In genomic region chr1:4058122-4058521, GRCh38 we compare ENCODE assay signal across 21 cellular contexts.
A peak's percentile ranks its signal among the peaks of the same experiment; 100 is the strongest.
DNase-seq lines count a peak whose midpoint lies in the region; ATAC-seq, FAIRE-seq and TF ChIP-seq lines count a peak whose summit lies in the region.
"Had no signal": no experiment of that assay in that cellular context is flagged by ENCODE, and none has a peak within 500 bp of the region (broad histone marks: within the 10 kb centered on the region; RNA-seq: fewer than 3 reads in every experiment).

No MANE protein-coding gene starts in this region.

- H3K9me3 ChIP-seq in BLaER1 (peaks cover 4% of the 10 kb centered on the region; the same call in 1 of the 2 replicates), DOHH2 (ENCODE audit: control insufficient read depth, insufficient read depth, low read length) (no peaks in the 10 kb centered on the region), vagina (no peaks in the 10 kb centered on the region), HepG2 (ENCODE audit: low read length) (no peaks in the 10 kb centered on the region)
- H3K9me3 ChIP-seq: BE2C, Caco-2 had no signal

- H3K4me3 ChIP-seq in BLaER1 = no peak overlapping the region
- no peak overlapping the region for H3K4me3 ChIP-seq in DOHH2 (ENCODE audit: low read length)
- H3K4me3 ChIP-seq in vagina = no peak overlapping the region
- no peak overlapping the region for H3K4me3 ChIP-seq in HepG2 (replicated peaks in 1 of 3; ENCODE audit: insufficient read depth in 1 of 3, low read depth in 2 of 3, low read length in 3 of 3)
- H3K4me3 ChIP-seq: GM23248 had no signal

- ATAC-seq in HG02885 (IDR thresholded peaks at IDR 0.05; ENCODE audit: poor library complexity, unreplicated experiment) (no peak), HepG2 (no peak)

- in situ Hi-C loops in HepG2 (cut with HindIII; ENCODE audit: extremely low pct_ligation_motif_present, low pct_unique_long_range_greater_than_20kb) = loop anchor here (25.0 kb wide), 1 partner anchor 146 kb away; the partner anchor contains the start of gene C1orf174

- peak; percentile 74 for DNase-seq in chondrocyte (ENCODE audit: low spot score)
- DNase-seq in vagina (ENCODE audit: extremely low spot score in 2 of 2) = peak; percentile 67 to 95
- DNase-seq in HepG2 (ENCODE audit: low spot score) = no peak
- DNase-seq: ACHN; BE2C; Caco-2; CD4-positive, alpha-beta T cell; GDM1; GM23248; HCEC 1CT had no signal

- H3K4me3 Mint-ChIP-seq in chondrocyte (ENCODE audit: unreplicated experiment) = no peak overlapping the region
- H3K4me3 Mint-ChIP-seq: CD4-positive, alpha-beta T cell had no signal

- H3K27ac ChIP-seq in BLaER1 (no peak overlapping the region), DOHH2 (ENCODE audit: low read depth, low read length) (no peak overlapping the region), vagina (no peak overlapping the region), HepG2 (ENCODE audit: extremely low read length, insufficient read depth, low read length) (no peak overlapping the region)
- H3K27ac ChIP-seq: C4-2B, GM23248 had no signal

- H3K36me3 Mint-ChIP-seq in chondrocyte (ENCODE audit: low read depth) = no peaks in the 10 kb centered on the region
- H3K36me3 Mint-ChIP-seq: IgD-negative memory B cell had no signal

- H3K4me2 ChIP-seq in BLaER1 (peak overlapping the region; percentile 52; the same call in 1 of the 2 replicates), DOHH2 (ENCODE audit: low read length) (peak overlapping the region; percentile 46), HepG2 (ENCODE audit: low read depth, low read length) (no peak overlapping the region)

- no peaks in the 10 kb centered on the region for H3K27me3 Mint-ChIP-seq in chondrocyte (ENCODE audit: low read depth)
- H3K27me3 Mint-ChIP-seq: CD4-positive, alpha-beta T cell had no signal

- H3F3A ChIP-seq in DOHH2 (ENCODE audit: control insufficient read depth, insufficient read depth) = no peaks in the 10 kb centered on the region

- peaks cover 25% of the 10 kb centered on the region for H3K4me1 ChIP-seq in BLaER1
- peaks cover 56% of the 10 kb centered on the region for H3K4me1 ChIP-seq in DOHH2 (ENCODE audit: control insufficient read depth, low read length)
- no peaks in the 10 kb centered on the region for H3K4me1 ChIP-seq in vagina
- H3K4me1 ChIP-seq in HepG2 (ENCODE audit: insufficient read depth, low read length) = no peaks in the 10 kb centered on the region
- H3K4me1 ChIP-seq: BE2C, Caco-2 had no signal

- TF ChIP-seq EP300 in HepG2 (IDR thresholded peaks at IDR 0.05; ENCODE audit: low read depth in 2 of 2, low read length in 2 of 2) = no peak
- TF ChIP-seq EP300 in HepG2 (CRISPR knock-in tag; IDR thresholded peaks at IDR 0.05; ENCODE audit: borderline replicate concordance) = no peak

- H3K27ac Mint-ChIP-seq in chondrocyte (ENCODE audit: unreplicated experiment) = no peak overlapping the region
- H3K27ac Mint-ChIP-seq: CD4-positive, alpha-beta T cell; IgD-negative memory B cell had no signal

- TF ChIP-seq RAD21 in HepG2 (CRISPR knock-in tag; IDR thresholded peaks at IDR 0.05) = no peak

- TF ChIP-seq CTCF in DOHH2 (IDR thresholded peaks at IDR 0.05; ENCODE audit: low read depth, low read length, poor library complexity, severe bottlenecking) = no peak
- no peak for TF ChIP-seq CTCF in chondrocyte (IDR thresholded peaks at IDR 0.05)
- no peak for TF ChIP-seq CTCF in vagina (IDR thresholded peaks at IDR 0.05)
- no peak for TF ChIP-seq CTCF in HepG2 (CRISPR knock-in tag; IDR thresholded peaks at IDR 0.05)

- no peaks in the 10 kb centered on the region for H4K20me1 ChIP-seq in BLaER1
- no peaks in the 10 kb centered on the region for H4K20me1 ChIP-seq in DOHH2 (ENCODE audit: control insufficient read depth, insufficient read depth, low read depth, low read length)
- H4K20me1 ChIP-seq in HepG2 (ENCODE audit: insufficient read depth, low read length) = no peaks in the 10 kb centered on the region

- no peaks in the 10 kb centered on the region for H3K9me3 Mint-ChIP-seq in chondrocyte (ENCODE audit: low read depth)
- H3K9me3 Mint-ChIP-seq: CD4-positive, alpha-beta T cell had no signal

- CTCF ChIA-PET in HepG2 (lab: Yijun Ruan, JAX; ENCODE audit: low intra/inter-chr PET ratio, low total read pairs) = no interaction called here

- no peak overlapping the region for H2AFZ ChIP-seq in HepG2 (ENCODE audit: low read length)
- H2AFZ ChIP-seq: GM23248 had no signal

- H3K9me2 ChIP-seq in DOHH2 (replicated peaks; ENCODE audit: control insufficient read depth, low read length) = no peaks in the 10 kb centered on the region

- H3K79me2 ChIP-seq in DOHH2 (ENCODE audit: control insufficient read depth, low read length) (no peaks in the 10 kb centered on the region), HepG2 (ENCODE audit: insufficient read depth, low read length) (no peaks in the 10 kb centered on the region)

- POLR2A ChIA-PET in HepG2 (lab: Yijun Ruan, JAX) = no interaction called here

- no peak for TF ChIP-seq POLR2A in vagina (IDR thresholded peaks at IDR 0.05)
- no peak for TF ChIP-seq POLR2A in HepG2 (IDR thresholded peaks at IDR 0.05; ENCODE audit: insufficient read depth in 1 of 2, low read depth in 2 of 2, low read length in 2 of 2)

- intact Hi-C loops in vagina (cut with DNase I) (no loop called here), HepG2 (cut with micrococcal nuclease; ENCODE audit: unreplicated experiment) (no loop called here)

- no peaks in the 10 kb centered on the region for H3K36me3 ChIP-seq in BLaER1
- H3K36me3 ChIP-seq in DOHH2 (ENCODE audit: control insufficient read depth, low read length) = no peaks in the 10 kb centered on the region
- H3K36me3 ChIP-seq in vagina = no peaks in the 10 kb centered on the region
- no peaks in the 10 kb centered on the region for H3K36me3 ChIP-seq in HepG2 (replicated peaks in 1 of 2; ENCODE audit: control insufficient read depth in 1 of 2, insufficient read depth in 2 of 2, low read length in 2 of 2)
- H3K36me3 ChIP-seq: BE2C had no signal

- 28% methylated on average over 6 of the region's 14 CpGs for WGBS in HepG2 (ENCODE audit: low lambda C conversion rate)

- FAIRE-seq in HepG2 (lab: Jason Lieb, UNC) = no peak
- FAIRE-seq: A204.1, D721Med, GM12892, GM18507, H54, HTR-8/SVneo had no signal

- H3K9ac ChIP-seq in BLaER1 (no peak overlapping the region), HepG2 (ENCODE audit: insufficient read depth, low read depth, low read length) (no peak overlapping the region)
- H3K9ac ChIP-seq: GM23248 had no signal

- BruUV-seq in HepG2 (replicated peaks; lab: Mats Ljungman, UMichigan) = no TSS peak

- H3K4me1 Mint-ChIP-seq in chondrocyte (ENCODE audit: low read depth) = no peaks in the 10 kb centered on the region
- H3K4me1 Mint-ChIP-seq: IgD-negative memory B cell had no signal

- H3K27me3 ChIP-seq in BLaER1 (no peaks in the 10 kb centered on the region), DOHH2 (ENCODE audit: control insufficient read depth, low read length) (no peaks in the 10 kb centered on the region), vagina (no peaks in the 10 kb centered on the region), HepG2 (ENCODE audit: control insufficient read depth in 1 of 2, insufficient read depth in 2 of 2, low read length in 2 of 2) (peaks cover 8 to 30% of the 10 kb centered on the region in 2 experiments; a peak in 4 of 5 replicates)
- H3K27me3 ChIP-seq: BE2C had no signal

TF ChIP-seq in HepG2, 621 proteins besides CTCF, POLR2A, EP300 and RAD21 (continues in another document):
- TF ChIP-seq ZNF431 (CRISPR knock-in tag; IDR thresholded peaks at IDR 0.05; ENCODE audit: borderline replicate concordance, low read depth) (no peak), STAT6 (CRISPR knock-in tag; IDR thresholded peaks at IDR 0.05; ENCODE audit: borderline replicate concordance) (no peak), SMC3 (IDR thresholded peaks at IDR 0.05; ENCODE audit: low read length) (no peak), TRIM22 (IDR thresholded peaks at IDR 0.05) (no peak), ZEB1 (IDR thresholded peaks at IDR 0.05; ENCODE audit: insufficient replicate concordance, low read depth) (no peak), CSRNP2 (CRISPR knock-in tag; conservative IDR thresholded peaks at IDR 0.05; ENCODE audit: low read depth) (no peak)
